In the genomic region with DNA sequence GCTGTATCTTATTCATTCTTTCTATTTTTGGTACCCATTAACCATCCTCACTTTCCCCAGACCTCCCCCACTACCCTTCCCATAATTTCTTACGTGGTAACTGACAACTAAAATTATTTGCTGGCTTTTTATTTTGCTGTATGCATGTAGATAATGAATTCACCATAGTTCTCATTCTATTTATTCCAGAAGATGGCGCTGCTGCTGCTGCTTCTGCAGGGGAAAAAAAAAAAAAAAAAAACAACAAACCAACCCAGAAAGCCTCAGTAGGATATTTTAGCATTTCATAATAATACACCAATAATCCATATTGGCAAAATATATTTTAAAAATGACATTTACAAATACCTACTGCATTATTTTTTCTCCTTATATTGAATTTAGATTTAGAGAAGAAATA, we compare ENCODE assay signal across 10 cellular contexts.
DNase-seq lines count a peak whose midpoint lies in the region; ATAC-seq and TF ChIP-seq lines count a peak whose summit lies in the region.
"Had no signal": no experiment of that assay in that cellular context is flagged by ENCODE, and none has a peak within 500 bp of the region (broad histone marks: within the 10 kb centered on the region; RNA-seq: fewer than 3 reads in every experiment).

No MANE protein-coding gene starts in this region.

- no peak overlapping the region for H3K27ac Mint-ChIP-seq in Calu3 (ENCODE audit: unreplicated experiment)

- H3K27me3 Mint-ChIP-seq in Calu3 (ENCODE audit: unreplicated experiment), result no peaks in the 10 kb centered on the region

- H3K9me3 ChIP-seq in adipocyte (ENCODE audit: control insufficient read depth, low read length), result no peaks in the 10 kb centered on the region
- H3K9me3 ChIP-seq: right atrium auricular region had no signal

- no peaks in the 10 kb centered on the region for H3K36me3 Mint-ChIP-seq in Calu3 (ENCODE audit: insufficient read depth, unreplicated experiment)

- no peak for ATAC-seq in activated CD4-positive, CD25-positive, alpha-beta regulatory T cell treated with anti-CD3 and anti-CD28 coated beads, Interleukin-2, amount 50 U/mL, for 24 hours

- CTCF ChIA-PET in Calu3 (lab: Charles Lee), result no interaction called here

- H3K4me1 ChIP-seq in adipocyte (ENCODE audit: control insufficient read depth, insufficient read depth, low read length), result no peaks in the 10 kb centered on the region
- H3K4me1 ChIP-seq: right atrium auricular region had no signal

- no TSS peak for BruUV-seq in Calu3 (replicated peaks; lab: Mats Ljungman, UMichigan)

- no peak for TF ChIP-seq CTCF in Calu3 (IDR thresholded peaks at IDR 0.05; ENCODE audit: unreplicated experiment)

- no peak overlapping the region for H3K4me3 ChIP-seq in adipocyte (ENCODE audit: low read length)
- H3K4me3 ChIP-seq: right atrium auricular region had no signal

- intact Hi-C loops in Calu3 (cut with micrococcal nuclease; ENCODE audit: unreplicated experiment), result no loop called here

- no peaks in the 10 kb centered on the region for H3K9me3 Mint-ChIP-seq in Calu3 (ENCODE audit: low read depth, unreplicated experiment)

- no peaks in the 10 kb centered on the region for H3K36me3 ChIP-seq in adipocyte (ENCODE audit: control insufficient read depth, insufficient read depth, low read length, severe bottlenecking)
- H3K36me3 ChIP-seq: right atrium auricular region had no signal

- DNase-seq in DMS153 (lab: John Stamatoyannopoulos, UW), result peak; percentile 1
- DNase-seq in HT1080 (ENCODE audit: low read depth), result peak; percentile 28
- DNase-seq in adipocyte (ENCODE audit: low read depth), result peak; percentile 0
- peak; percentile 5 for DNase-seq in left kidney (ENCODE audit: low read depth, low spot score)
- DNase-seq in amygdala (lab: John Stamatoyannopoulos, UW), result no peak
- no peak for DNase-seq in Calu3
- DNase-seq in effector CD4-positive, alpha-beta T cell, result no peak
- DNase-seq: stimulated activated naive CD4-positive, alpha-beta T cell had no signal

- no peak overlapping the region for H3K4me3 Mint-ChIP-seq in Calu3 (ENCODE audit: low read depth, unreplicated experiment)

- peaks cover 2% of the 10 kb centered on the region for H3K4me1 Mint-ChIP-seq in Calu3 (ENCODE audit: low read depth, unreplicated experiment)

- H3K9ac ChIP-seq in adipocyte (ENCODE audit: low read length), result no peak overlapping the region

- peaks cover 11% of the 10 kb centered on the region for H3K27me3 ChIP-seq in adipocyte (replicated peaks; ENCODE audit: control insufficient read depth, insufficient read depth, low read length)
- H3K27me3 ChIP-seq: right atrium auricular region had no signal

Comparison
In these comparisons a context has a peak if more than half of its experiments do, and no peak if none do; other contexts are left out.
1. DNase-seq: peak in DMS153 (single experiment), HT1080 (single experiment), adipocyte (single experiment) and left kidney (single experiment); none in amygdala (0 of 56), Calu3 (single experiment) and effector CD4-positive, alpha-beta T cell (single experiment).